In the genomic region with DNA sequence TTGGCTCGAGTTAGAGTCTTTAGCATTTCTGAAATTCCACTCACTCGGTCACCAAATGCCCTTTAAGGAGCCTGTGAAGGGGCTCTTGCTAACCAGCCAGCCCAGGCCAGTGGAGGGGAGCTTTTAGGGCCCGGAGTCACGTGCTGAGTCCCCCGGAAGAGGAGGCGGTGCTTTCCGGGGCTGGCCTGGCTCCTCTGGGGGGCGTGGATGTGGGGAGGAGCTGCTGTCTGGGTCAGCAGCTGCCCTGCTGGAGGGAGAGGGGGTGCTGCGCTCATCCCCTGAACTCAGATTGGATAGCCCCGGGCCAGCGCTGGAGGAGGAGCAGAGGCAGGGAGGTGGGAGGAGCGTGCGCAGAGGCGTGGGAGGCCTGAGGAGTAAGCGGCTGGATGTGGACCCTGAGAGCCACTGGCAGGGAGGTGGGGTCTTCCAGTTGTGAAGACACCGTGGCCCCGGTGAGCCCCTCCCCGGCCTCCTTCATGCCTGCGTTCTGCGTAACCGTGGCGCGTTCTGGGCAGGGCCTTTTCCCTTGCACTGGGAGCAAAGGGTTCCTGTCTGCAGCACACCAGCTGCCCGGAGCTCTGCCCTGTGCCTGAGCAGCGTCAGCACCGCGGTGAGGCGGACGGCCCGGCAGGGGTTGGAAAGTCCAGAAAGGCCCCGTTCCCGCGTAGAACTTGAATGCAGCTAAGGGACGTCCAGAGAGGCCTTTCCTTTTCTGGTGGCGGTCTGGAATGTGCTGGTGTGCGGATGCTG, we compare ENCODE assay signal across 8 cellular contexts. TPM values are rescaled to one million over a fixed set of nuclear protein-coding genes. Genes with fewer than 3 reads are reported as not detected.
A peak's percentile ranks its signal among the peaks of the same experiment; 100 is the strongest.
DNase-seq lines count a peak whose midpoint lies in the region; ATAC-seq and TF ChIP-seq lines count a peak whose summit lies in the region.

No MANE protein-coding gene starts in this region.

- CTCF ChIA-PET in Caco-2 (lab: Charles Lee): interaction anchor here (0.9 kb wide), 1 partner anchor 37 kb away, joined by 4 read pairs; no protein-coding TSS in a partner anchor

- TF ChIP-seq CTCF in Caco-2 (IDR thresholded peaks at IDR 0.05; ENCODE audit: insufficient read depth in 1 of 2, low read depth in 1 of 2, low read length in 1 of 2, severe bottlenecking in 1 of 2, unreplicated experiment in 1 of 2): no peak
- no peak for TF ChIP-seq CTCF in sigmoid colon (IDR thresholded peaks at IDR 0.05)

- no peak for DNase-seq in Caco-2
- peak in 3 of 4 experiments; percentile 13 to 33 (median 19) for DNase-seq in activated CD4-positive, CD25-positive, alpha-beta regulatory T cell (lab: John Stamatoyannopoulos, UW)
- DNase-seq in central memory CD8-positive, alpha-beta T cell (ENCODE audit: low spot score in 2 of 2): no peak
- peak; percentile 99 for DNase-seq in iPS-NIHi11 (ENCODE audit: low spot score)
- peak; percentile 97 for DNase-seq in sigmoid colon

- peaks cover 3% of the 10 kb centered on the region; the same call in 1 of the 2 replicates for H3K36me3 ChIP-seq in Caco-2 (ENCODE audit: control insufficient read depth, insufficient read depth, low read length)
- peaks cover 13 to 32% (median 19%) of the 10 kb centered on the region in 4 donors for H3K36me3 ChIP-seq in sigmoid colon

- POLR2A ChIA-PET in Caco-2 (lab: Charles Lee): no interaction called here

- H3K27me3 ChIP-seq in Caco-2 (replicated peaks; ENCODE audit: control insufficient read depth, insufficient read depth, low read length) (no peaks in the 10 kb centered on the region), sigmoid colon (no peaks in the 10 kb centered on the region)

- H3K9me3 ChIP-seq in Caco-2: no peaks in the 10 kb centered on the region
- no peaks in the 10 kb centered on the region for H3K9me3 ChIP-seq in sigmoid colon

- H3K4me1 ChIP-seq in Caco-2: peaks cover 10% of the 10 kb centered on the region
- peaks cover 0 to 44% (median 30%) of the 10 kb centered on the region in 4 donors for H3K4me1 ChIP-seq in sigmoid colon

- H3K36me3 Mint-ChIP-seq in Caco-2 (ENCODE audit: insufficient read depth, unreplicated experiment): peaks cover 59% of the 10 kb centered on the region
- H3K36me3 Mint-ChIP-seq in central memory CD8-positive, alpha-beta T cell (ENCODE audit: insufficient read depth): peaks cover 31% of the 10 kb centered on the region

- H3K4me3 Mint-ChIP-seq in Caco-2 (ENCODE audit: unreplicated experiment): no peak overlapping the region
- peak overlapping the region; percentile 75 for H3K4me3 Mint-ChIP-seq in central memory CD8-positive, alpha-beta T cell

- peak overlapping the region; percentile 39 for H3K27ac Mint-ChIP-seq in Caco-2 (ENCODE audit: unreplicated experiment)
- H3K27ac Mint-ChIP-seq in central memory CD8-positive, alpha-beta T cell (ENCODE audit: low read depth): peak overlapping the region; percentile 80

- intact Hi-C loops in Caco-2 (cut with micrococcal nuclease; ENCODE audit: unreplicated experiment): no loop called here
- intact Hi-C loops in sigmoid colon (cut with DNase I): loop anchor here (2.0 kb wide), 1 partner anchor 37 kb away; a partner anchor contains a TSS

- no peaks in the 10 kb centered on the region for H3K9me3 Mint-ChIP-seq in Caco-2 (ENCODE audit: unreplicated experiment)
- no peaks in the 10 kb centered on the region for H3K9me3 Mint-ChIP-seq in central memory CD8-positive, alpha-beta T cell

- TF ChIP-seq EP300 in sigmoid colon (IDR thresholded peaks at IDR 0.05): no peak

- BruUV-seq in Caco-2 (replicated peaks; lab: Mats Ljungman, UMichigan): no TSS peak

- H3K4me1 Mint-ChIP-seq in Caco-2 (ENCODE audit: low read depth, unreplicated experiment): peaks cover 21% of the 10 kb centered on the region
- peaks cover 51% of the 10 kb centered on the region for H3K4me1 Mint-ChIP-seq in central memory CD8-positive, alpha-beta T cell

- H3K4me3 ChIP-seq in Caco-2 (ENCODE audit: low read depth, low read length): no peak overlapping the region
- H3K4me3 ChIP-seq in sigmoid colon: peak overlapping the region; percentile 9 to 49 (median 44)

- H3K27ac ChIP-seq in sigmoid colon: peak overlapping the region; percentile 75 to 80 (median 78)

- no peak for TF ChIP-seq POLR2A in sigmoid colon (IDR thresholded peaks at IDR 0.05)

- 22 to 76% methylated on average over 36 of the region's 36 CpGs for WGBS in sigmoid colon, 2 donors

- H3K27me3 Mint-ChIP-seq in Caco-2 (ENCODE audit: insufficient read depth, unreplicated experiment): no peaks in the 10 kb centered on the region
- H3K27me3 Mint-ChIP-seq in central memory CD8-positive, alpha-beta T cell: no peaks in the 10 kb centered on the region

- ATAC-seq in HG02884 (IDR thresholded peaks at IDR 0.05; ENCODE audit: unreplicated experiment): peak; percentile 81
- peak; percentile 69 for ATAC-seq in central memory CD8-positive, alpha-beta T cell (replicated peaks; ENCODE audit: extremely low read depth, poor library complexity, severe bottlenecking)
- ATAC-seq in HG03045 (IDR thresholded peaks at IDR 0.05; ENCODE audit: unreplicated experiment): no peak
- ATAC-seq in HG03469 (IDR thresholded peaks at IDR 0.05; ENCODE audit: unreplicated experiment): no peak

RNA-seq across cellular contexts. Expression of a gene that starts 19.7 kb away (rescaled TPM):
- total RNA-seq in Caco-2 (2022): 81.1 and 89.3 TPM in 2 replicates
- 10 to 100 TPM; 44.2 to 56.2 (median 49.6) TPM for total RNA-seq in sigmoid colon
- 10 to 100 TPM; 51.1 to 89.8 (median 80.0) TPM for polyA plus RNA-seq in sigmoid colon

RNA-seq across cellular contexts. Expression of a gene that starts 37.6 kb away (rescaled TPM):
- 26.3 and 27.4 TPM in 2 replicates for total RNA-seq in Caco-2 (2022)
- 10 to 100 TPM in 2 of 4 donors, 1 to 10 TPM in 2; 7.1 to 17.4 (median 10.4) TPM for total RNA-seq in sigmoid colon
- polyA plus RNA-seq in sigmoid colon: 10 to 100 TPM in 1 of 3 donors, 1 to 10 TPM in 2; 1.8 to 18.7 (median 4.6) TPM

Comparison
In these comparisons a context has a peak if more than half of its experiments do, and no peak if none do; other contexts are left out.
1. DNase-seq: peak in activated CD4-positive, CD25-positive, alpha-beta regulatory T cell (3 of 4), iPS-NIHi11 (single experiment) and sigmoid colon (single experiment); none in Caco-2 (0 of 2) and central memory CD8-positive, alpha-beta T cell (0 of 2).
2. ATAC-seq: peak in HG02884 (single experiment) and central memory CD8-positive, alpha-beta T cell (single experiment); none in HG03045 (single experiment) and HG03469 (single experiment).